Comparison of ENCODE assay signal across 1 cellular context in the genomic region with DNA sequence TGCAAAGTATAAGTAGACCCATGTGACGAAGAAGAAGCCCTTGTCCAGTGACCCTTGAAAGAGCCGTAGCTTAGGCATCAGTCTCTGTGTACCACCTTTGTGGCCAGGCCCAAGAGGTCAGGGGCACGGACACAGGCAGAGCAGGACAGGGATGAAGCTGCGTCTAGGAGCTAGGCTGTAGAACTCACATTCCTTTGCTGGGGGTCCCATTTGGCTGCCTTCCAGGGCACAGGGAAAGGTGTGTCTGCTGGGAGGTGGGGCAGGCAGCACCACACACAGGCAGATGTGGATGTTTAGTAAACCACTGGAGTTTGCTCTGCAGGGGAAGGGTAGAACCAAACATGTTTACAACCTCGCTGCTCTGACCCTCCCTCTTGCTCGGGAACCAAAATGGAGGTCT.
A peak's percentile ranks its signal among the peaks of the same experiment; 100 is the strongest.
TF ChIP-seq lines count a peak whose summit lies in the region.

No MANE protein-coding gene starts in this region.

TF ChIP-seq in HepG2, 621 proteins besides CTCF, POLR2A, EP300 and RAD21:
- TF ChIP-seq LCORL (IDR thresholded peaks at IDR 0.05) (no peak), LCORL (CRISPR knock-in tag; IDR thresholded peaks at IDR 0.05) (0 out of 2 replicates have a peak, but pooled peaks have one; percentile 27), ARNTL (CRISPR knock-in tag; IDR thresholded peaks at IDR 0.05) (0 out of 2 replicates have a peak, but pooled peaks have one; percentile 9), ZNF878 (CRISPR knock-in tag; IDR thresholded peaks at IDR 0.05) (no peak), ZNF839 (CRISPR knock-in tag; IDR thresholded peaks at IDR 0.05; ENCODE audit: borderline replicate concordance) (no peak), NCOR1 (IDR thresholded peaks at IDR 0.05; ENCODE audit: borderline replicate concordance, low read length) (no peak), CEBPB (IDR thresholded peaks at IDR 0.05; ENCODE audit: borderline replicate concordance, low read depth, low read length) (no peak), ATF1 (CRISPR knock-in tag; IDR thresholded peaks at IDR 0.05) (no peak), KLF15 (CRISPR knock-in tag; IDR thresholded peaks at IDR 0.05; ENCODE audit: borderline replicate concordance) (no peak), MBNL3 (CRISPR knock-in tag; conservative IDR thresholded peaks at IDR 0.05) (no peak), SALL1 (CRISPR knock-in tag; IDR thresholded peaks at IDR 0.05) (0 out of 2 replicates have a peak, but pooled peaks have one; percentile 30), ZBTB38 (CRISPR knock-in tag; IDR thresholded peaks at IDR 0.05) (peak; percentile 38; the same call in 1 of the 2 replicates)
- TF ChIP-seq, protein P1, sequence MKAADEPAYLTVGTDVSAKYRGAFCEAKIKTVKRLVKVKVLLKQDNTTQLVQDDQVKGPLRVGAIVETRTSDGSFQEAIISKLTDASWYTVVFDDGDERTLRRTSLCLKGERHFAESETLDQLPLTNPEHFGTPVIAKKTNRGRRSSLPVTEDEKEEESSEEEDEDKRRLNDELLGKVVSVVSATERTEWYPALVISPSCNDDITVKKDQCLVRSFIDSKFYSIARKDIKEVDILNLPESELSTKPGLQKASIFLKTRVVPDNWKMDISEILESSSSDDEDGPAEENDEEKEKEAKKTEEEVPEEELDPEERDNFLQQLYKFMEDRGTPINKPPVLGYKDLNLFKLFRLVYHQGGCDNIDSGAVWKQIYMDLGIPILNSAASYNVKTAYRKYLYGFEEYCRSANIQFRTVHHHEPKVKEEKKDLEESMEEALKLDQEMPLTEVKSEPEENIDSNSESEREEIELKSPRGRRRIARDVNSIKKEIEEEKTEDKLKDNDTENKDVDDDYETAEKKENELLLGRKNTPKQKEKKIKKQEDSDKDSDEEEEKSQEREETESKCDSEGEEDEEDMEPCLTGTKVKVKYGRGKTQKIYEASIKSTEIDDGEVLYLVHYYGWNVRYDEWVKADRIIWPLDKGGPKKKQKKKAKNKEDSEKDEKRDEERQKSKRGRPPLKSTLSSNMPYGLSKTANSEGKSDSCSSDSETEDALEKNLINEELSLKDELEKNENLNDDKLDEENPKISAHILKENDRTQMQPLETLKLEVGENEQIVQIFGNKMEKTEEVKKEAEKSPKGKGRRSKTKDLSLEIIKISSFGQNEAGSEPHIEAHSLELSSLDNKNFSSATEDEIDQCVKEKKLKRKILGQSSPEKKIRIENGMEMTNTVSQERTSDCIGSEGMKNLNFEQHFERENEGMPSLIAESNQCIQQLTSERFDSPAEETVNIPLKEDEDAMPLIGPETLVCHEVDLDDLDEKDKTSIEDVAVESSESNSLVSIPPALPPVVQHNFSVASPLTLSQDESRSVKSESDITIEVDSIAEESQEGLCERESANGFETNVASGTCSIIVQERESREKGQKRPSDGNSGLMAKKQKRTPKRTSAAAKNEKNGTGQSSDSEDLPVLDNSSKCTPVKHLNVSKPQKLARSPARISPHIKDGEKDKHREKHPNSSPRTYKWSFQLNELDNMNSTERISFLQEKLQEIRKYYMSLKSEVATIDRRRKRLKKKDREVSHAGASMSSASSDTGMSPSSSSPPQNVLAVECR (CRISPR knock-in tag; IDR thresholded peaks at IDR 0.05; ENCODE audit: borderline replicate concordance): 0 out of 2 replicates have a peak, but pooled peaks have one; percentile 6
- TF ChIP-seq, protein P2, sequence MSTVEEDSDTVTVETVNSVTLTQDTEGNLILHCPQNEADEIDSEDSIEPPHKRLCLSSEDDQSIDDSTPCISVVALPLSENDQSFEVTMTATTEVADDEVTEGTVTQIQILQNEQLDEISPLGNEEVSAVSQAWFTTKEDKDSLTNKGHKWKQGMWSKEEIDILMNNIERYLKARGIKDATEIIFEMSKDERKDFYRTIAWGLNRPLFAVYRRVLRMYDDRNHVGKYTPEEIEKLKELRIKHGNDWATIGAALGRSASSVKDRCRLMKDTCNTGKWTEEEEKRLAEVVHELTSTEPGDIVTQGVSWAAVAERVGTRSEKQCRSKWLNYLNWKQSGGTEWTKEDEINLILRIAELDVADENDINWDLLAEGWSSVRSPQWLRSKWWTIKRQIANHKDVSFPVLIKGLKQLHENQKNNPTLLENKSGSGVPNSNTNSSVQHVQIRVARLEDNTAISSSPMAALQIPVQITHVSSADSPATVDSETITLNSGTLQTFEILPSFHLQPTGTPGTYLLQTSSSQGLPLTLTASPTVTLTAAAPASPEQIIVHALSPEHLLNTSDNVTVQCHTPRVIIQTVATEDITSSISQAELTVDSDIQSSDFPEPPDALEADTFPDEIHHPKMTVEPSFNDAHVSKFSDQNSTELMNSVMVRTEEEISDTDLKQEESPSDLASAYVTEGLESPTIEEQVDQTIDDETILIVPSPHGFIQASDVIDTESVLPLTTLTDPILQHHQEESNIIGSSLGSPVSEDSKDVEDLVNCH (CRISPR knock-in tag; IDR thresholded peaks at IDR 0.05): no peak
- TF ChIP-seq, protein P3, sequence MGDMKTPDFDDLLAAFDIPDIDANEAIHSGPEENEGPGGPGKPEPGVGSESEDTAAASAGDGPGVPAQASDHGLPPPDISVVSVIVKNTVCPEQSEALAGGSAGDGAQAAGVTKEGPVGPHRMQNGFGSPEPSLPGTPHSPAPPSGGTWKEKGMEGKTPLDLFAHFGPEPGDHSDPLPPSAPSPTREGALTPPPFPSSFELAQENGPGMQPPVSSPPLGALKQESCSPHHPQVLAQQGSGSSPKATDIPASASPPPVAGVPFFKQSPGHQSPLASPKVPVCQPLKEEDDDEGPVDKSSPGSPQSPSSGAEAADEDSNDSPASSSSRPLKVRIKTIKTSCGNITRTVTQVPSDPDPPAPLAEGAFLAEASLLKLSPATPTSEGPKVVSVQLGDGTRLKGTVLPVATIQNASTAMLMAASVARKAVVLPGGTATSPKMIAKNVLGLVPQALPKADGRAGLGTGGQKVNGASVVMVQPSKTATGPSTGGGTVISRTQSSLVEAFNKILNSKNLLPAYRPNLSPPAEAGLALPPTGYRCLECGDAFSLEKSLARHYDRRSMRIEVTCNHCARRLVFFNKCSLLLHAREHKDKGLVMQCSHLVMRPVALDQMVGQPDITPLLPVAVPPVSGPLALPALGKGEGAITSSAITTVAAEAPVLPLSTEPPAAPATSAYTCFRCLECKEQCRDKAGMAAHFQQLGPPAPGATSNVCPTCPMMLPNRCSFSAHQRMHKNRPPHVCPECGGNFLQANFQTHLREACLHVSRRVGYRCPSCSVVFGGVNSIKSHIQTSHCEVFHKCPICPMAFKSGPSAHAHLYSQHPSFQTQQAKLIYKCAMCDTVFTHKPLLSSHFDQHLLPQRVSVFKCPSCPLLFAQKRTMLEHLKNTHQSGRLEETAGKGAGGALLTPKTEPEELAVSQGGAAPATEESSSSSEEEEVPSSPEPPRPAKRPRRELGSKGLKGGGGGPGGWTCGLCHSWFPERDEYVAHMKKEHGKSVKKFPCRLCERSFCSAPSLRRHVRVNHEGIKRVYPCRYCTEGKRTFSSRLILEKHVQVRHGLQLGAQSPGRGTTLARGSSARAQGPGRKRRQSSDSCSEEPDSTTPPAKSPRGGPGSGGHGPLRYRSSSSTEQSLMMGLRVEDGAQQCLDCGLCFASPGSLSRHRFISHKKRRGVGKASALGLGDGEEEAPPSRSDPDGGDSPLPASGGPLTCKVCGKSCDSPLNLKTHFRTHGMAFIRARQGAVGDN (CRISPR knock-in tag; IDR thresholded peaks at IDR 0.05): peak; percentile 26; the same call in 1 of the 2 replicates
- TF ChIP-seq, protein P4, sequence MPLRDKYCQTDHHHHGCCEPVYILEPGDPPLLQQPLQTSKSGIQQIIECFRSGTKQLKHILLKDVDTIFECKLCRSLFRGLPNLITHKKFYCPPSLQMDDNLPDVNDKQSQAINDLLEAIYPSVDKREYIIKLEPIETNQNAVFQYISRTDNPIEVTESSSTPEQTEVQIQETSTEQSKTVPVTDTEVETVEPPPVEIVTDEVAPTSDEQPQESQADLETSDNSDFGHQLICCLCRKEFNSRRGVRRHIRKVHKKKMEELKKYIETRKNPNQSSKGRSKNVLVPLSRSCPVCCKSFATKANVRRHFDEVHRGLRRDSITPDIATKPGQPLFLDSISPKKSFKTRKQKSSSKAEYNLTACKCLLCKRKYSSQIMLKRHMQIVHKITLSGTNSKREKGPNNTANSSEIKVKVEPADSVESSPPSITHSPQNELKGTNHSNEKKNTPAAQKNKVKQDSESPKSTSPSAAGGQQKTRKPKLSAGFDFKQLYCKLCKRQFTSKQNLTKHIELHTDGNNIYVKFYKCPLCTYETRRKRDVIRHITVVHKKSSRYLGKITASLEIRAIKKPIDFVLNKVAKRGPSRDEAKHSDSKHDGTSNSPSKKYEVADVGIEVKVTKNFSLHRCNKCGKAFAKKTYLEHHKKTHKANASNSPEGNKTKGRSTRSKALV (CRISPR knock-in tag; IDR thresholded peaks at IDR 0.05): no peak
TF ChIP-seq in HepG2: peak in this region for 6.
